12 cellular contexts compared by ENCODE assay signal in the genomic region with DNA sequence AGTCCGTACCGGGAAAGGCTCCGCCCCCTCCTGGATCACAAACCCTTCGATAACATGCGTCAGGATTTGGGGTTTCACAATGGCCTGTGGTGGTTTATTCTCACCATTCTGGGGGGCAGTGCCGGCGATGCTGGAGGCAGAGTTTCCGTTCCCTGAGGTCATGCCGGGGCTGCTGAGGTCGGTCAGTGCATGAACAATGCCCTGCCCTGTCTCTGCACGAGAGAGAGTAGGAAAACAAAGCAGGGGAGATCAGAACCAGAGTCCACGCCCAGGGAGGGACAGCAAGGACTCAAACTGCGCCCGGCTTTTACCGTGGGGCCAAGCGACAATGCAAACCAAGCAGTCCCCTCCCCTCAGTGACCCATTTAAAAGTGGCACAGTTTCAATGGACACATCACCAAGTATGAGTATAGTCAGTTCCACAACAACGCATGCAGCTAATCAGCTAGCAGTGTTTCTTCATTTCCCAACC. TPM values are rescaled to one million over a fixed set of nuclear protein-coding genes. Genes with fewer than 3 reads are reported as not detected.
DNase-seq lines count a peak whose midpoint lies in the region; ATAC-seq and TF ChIP-seq lines count a peak whose summit lies in the region.
"Had no signal": no experiment of that assay in that cellular context is flagged by ENCODE, and none has a peak within 500 bp of the region (broad histone marks: within the 10 kb centered on the region; RNA-seq: fewer than 3 reads in every experiment).

No MANE protein-coding gene starts in this region.

- H3K9me3 Mint-ChIP-seq in activated CD8-positive, alpha-beta memory T cell treated with anti-CD3 and anti-CD28 coated beads, Interleukin-2, amount 10 ng/mL, durations not matched to agents 7 days and 5 days (ENCODE audit: low read depth), result no peaks in the 10 kb centered on the region
- H3K9me3 Mint-ChIP-seq: H9 had no signal

- H3K27me3 ChIP-seq in A673 (replicated peaks; ENCODE audit: insufficient read depth, low read depth, low read length, poor library complexity) (no peaks in the 10 kb centered on the region), breast epithelium (no peaks in the 10 kb centered on the region), right cardiac atrium (ENCODE audit: control insufficient read depth, insufficient read depth) (no peaks in the 10 kb centered on the region), psoas muscle (ENCODE audit: insufficient read depth in 3 of 3, low read length in 2 of 3) (no peaks in the 10 kb centered on the region)

- ATAC-seq in right cardiac atrium (peak; percentile 68 to 87), psoas muscle (peak; percentile 13 to 54 (median 52)), GM21423 (IDR thresholded peaks at IDR 0.05; ENCODE audit: unreplicated experiment) (no peak), HG02759 (IDR thresholded peaks at IDR 0.05; ENCODE audit: unreplicated experiment) (no peak)
- ATAC-seq in activated CD8-positive, alpha-beta memory T cell treated with anti-CD3 and anti-CD28 coated beads, Interleukin-2, amount 10 ng/mL, durations not matched to agents 7 days and 5 days, result no peak

- no TSS peak for BruUV-seq in A673 (replicated peaks; lab: Mats Ljungman, UMichigan)

- peaks cover 13% of the 10 kb centered on the region for H3K36me3 Mint-ChIP-seq in activated CD8-positive, alpha-beta memory T cell treated with anti-CD3 and anti-CD28 coated beads, Interleukin-2, amount 10 ng/mL, durations not matched to agents 7 days and 5 days

- H3K27me3 Mint-ChIP-seq in activated CD8-positive, alpha-beta memory T cell treated with anti-CD3 and anti-CD28 coated beads, Interleukin-2, amount 10 ng/mL, durations not matched to agents 7 days and 5 days, result no peaks in the 10 kb centered on the region

- TF ChIP-seq POLR2A in breast epithelium (IDR thresholded peaks at IDR 0.05), result no peak

- peaks cover 30% of the 10 kb centered on the region for H3K4me1 ChIP-seq in A673 (ENCODE audit: insufficient read depth, low read length, poor library complexity, severe bottlenecking)
- peaks cover 19 to 50% of the 10 kb centered on the region in 2 donors for H3K4me1 ChIP-seq in breast epithelium
- peaks cover 43% of the 10 kb centered on the region for H3K4me1 ChIP-seq in right cardiac atrium (ENCODE audit: control insufficient read depth, insufficient read depth, low read length)
- peaks cover 87% of the 10 kb centered on the region for H3K4me1 ChIP-seq in psoas muscle

- H3K4me1 Mint-ChIP-seq in activated CD8-positive, alpha-beta memory T cell treated with anti-CD3 and anti-CD28 coated beads, Interleukin-2, amount 10 ng/mL, durations not matched to agents 7 days and 5 days, result peaks cover 4% of the 10 kb centered on the region

- TF ChIP-seq CTCF in A673 (conservative IDR thresholded peaks at IDR 0.05; ENCODE audit: low read depth, low read length), result no peak
- no peak for TF ChIP-seq CTCF in breast epithelium (IDR thresholded peaks at IDR 0.05)
- TF ChIP-seq CTCF in psoas muscle (IDR thresholded peaks at IDR 0.05), result no peak

- 24% methylated on average over 17 of the region's 17 CpGs for WGBS in right cardiac atrium
- WGBS in psoas muscle, 3 donors, result 37 to 48% (median 43%) methylated on average over 17 of the region's 17 CpGs

- H3K9me3 ChIP-seq in A673 (ENCODE audit: low read depth, low read length, poor library complexity, severe bottlenecking), result no peaks in the 10 kb centered on the region
- H3K9me3 ChIP-seq in breast epithelium, result no peaks in the 10 kb centered on the region
- no peaks in the 10 kb centered on the region for H3K9me3 ChIP-seq in right cardiac atrium (ENCODE audit: control insufficient read depth, low read length)
- H3K9me3 ChIP-seq in psoas muscle, result no peaks in the 10 kb centered on the region

- H3K4me3 Mint-ChIP-seq in activated CD8-positive, alpha-beta memory T cell treated with anti-CD3 and anti-CD28 coated beads, Interleukin-2, amount 10 ng/mL, durations not matched to agents 7 days and 5 days, result no peak overlapping the region
- H3K4me3 Mint-ChIP-seq: H9 had no signal

- H3K27ac ChIP-seq in A673 (ENCODE audit: low read depth, low read length, poor library complexity, severe bottlenecking), result peak overlapping the region; percentile 37
- peak overlapping the region; percentile 77 to 88 for H3K27ac ChIP-seq in breast epithelium
- peak overlapping the region; percentile 76 for H3K27ac ChIP-seq in right cardiac atrium (ENCODE audit: low read length)
- peak overlapping the region; percentile 98 for H3K27ac ChIP-seq in psoas muscle

- H3K27ac Mint-ChIP-seq in activated CD8-positive, alpha-beta memory T cell treated with anti-CD3 and anti-CD28 coated beads, Interleukin-2, amount 10 ng/mL, durations not matched to agents 7 days and 5 days, result no peak overlapping the region
- H3K27ac Mint-ChIP-seq: H9 had no signal

- H3K36me3 ChIP-seq in A673 (ENCODE audit: insufficient read depth, low read length, poor library complexity, severe bottlenecking), result peaks cover 63% of the 10 kb centered on the region
- peaks cover 4% of the 10 kb centered on the region for H3K36me3 ChIP-seq in breast epithelium
- peaks cover 13 to 47% of the 10 kb centered on the region in 2 donors for H3K36me3 ChIP-seq in psoas muscle (ENCODE audit: insufficient read depth in 1 of 2, low read depth in 1 of 2)

- DNase-seq in A673 (ENCODE audit: low spot score) (no peak), breast epithelium (ENCODE audit: low spot score in 2 of 2) (no peak), right cardiac atrium (peak; percentile 80 to 90 (median 89)), psoas muscle (peak; percentile 83 to 86), occipital lobe (lab: John Stamatoyannopoulos, UW) (no peak)
- no peak for DNase-seq in activated CD8-positive, alpha-beta memory T cell treated with anti-CD3 and anti-CD28 coated beads, Interleukin-2, amount 10 ng/mL, durations not matched to agents 7 days and 5 days
- DNase-seq: central memory CD4-positive, alpha-beta T cell; H9 had no signal

- no peak overlapping the region for H3K4me3 ChIP-seq in A673 (ENCODE audit: low read depth, low read length, poor library complexity, severe bottlenecking)
- H3K4me3 ChIP-seq in breast epithelium, result peak overlapping the region in 2 of 3 donors; percentile 11 to 48
- no peak overlapping the region for H3K4me3 ChIP-seq in right cardiac atrium (ENCODE audit: low read length)
- peak overlapping the region; percentile 49 for H3K4me3 ChIP-seq in psoas muscle

- CTCF ChIA-PET in A673 (lab: Charles Lee), result interaction anchor here (0.5 kb wide), 1 partner anchor 17 kb away, joined by 5 read pairs; no protein-coding TSS in a partner anchor
- CTCF ChIA-PET in activated CD8-positive, alpha-beta memory T cell treated with anti-CD3 and anti-CD28 coated beads, Interleukin-2, amount 10 ng/mL, durations not matched to agents 7 days and 5 days (lab: Charles Lee), result interaction anchor here (0.7 to 1.3 kb wide), 2 partner anchors 16 to 39 kb away, joined by 3 read pairs; no protein-coding TSS in a partner anchor

- intact Hi-C loops in A673 (cut with micrococcal nuclease; ENCODE audit: unreplicated experiment) (no loop called here), breast epithelium (cut with DNase I; ENCODE audit: low total_unique reads) (no loop called here), right cardiac atrium (cut with DNase I) (no loop called here), psoas muscle (cut with DNase I) (loop anchor here in 1 of 2 donors (5.0 kb wide), 1 partner anchor 33 kb away; no protein-coding TSS in a partner anchor)

- POLR2A ChIA-PET in A673 (lab: Charles Lee; ENCODE audit: low non-redundant PET), result no interaction called here

RNA-seq across cellular contexts. Expression of gene A3GALT2, which starts 13.2 kb away (rescaled TPM):
- total RNA-seq in A673 (2021) (0.39 TPM in 1 of 2 replicates, not detected in the other), breast epithelium (not detected), right cardiac atrium (not detected), psoas muscle (not detected), occipital lobe (not detected)
- polyA plus RNA-seq in right cardiac atrium (not detected), psoas muscle (not detected)
- not detected for total RNA-seq in activated CD8-positive, alpha-beta memory T cell treated with anti-CD3 and anti-CD28 coated beads, Interleukin-2, amount 10 ng/mL, durations not matched to agents 7 days and 5 days
- total RNA-seq: A172; H9; T-helper 1 cell treated with Interleukin-12 subunit alpha and Interleukin-12 subunit beta and Interleukin-4 antibody, amounts not matched to agents 30 ng/mL and 1 ng/mL, for 36 hours had no signal

Comparison
In these comparisons a context has a peak if more than half of its experiments do, and no peak if none do; other contexts are left out.
1. DNase-seq: peak in right cardiac atrium (3 of 3) and psoas muscle (2 of 2); none in A673 (single experiment), breast epithelium (0 of 2), occipital lobe (single experiment) and activated CD8-positive, alpha-beta memory T cell treated with anti-CD3 and anti-CD28 coated beads, Interleukin-2, amount 10 ng/mL, durations not matched to agents 7 days and 5 days (single experiment).
2. H3K27ac ChIP-seq: peak in every context shown above with its lines; median percentile 98 in psoas muscle; 82 in breast epithelium; 76 in right cardiac atrium; 37 in A673.
3. H3K4me3 ChIP-seq: peak in breast epithelium (2 of 3) and psoas muscle (single experiment); none in A673 (single experiment) and right cardiac atrium (single experiment).
4. ATAC-seq: peak in right cardiac atrium (2 of 2) and psoas muscle (4 of 4); none in GM21423 (single experiment), HG02759 (single experiment) and activated CD8-positive, alpha-beta memory T cell treated with anti-CD3 and anti-CD28 coated beads, Interleukin-2, amount 10 ng/mL, durations not matched to agents 7 days and 5 days (single experiment).